Comparison of ENCODE assay signal across 12 cellular contexts in genomic region chr9:104075801-104076753, GRCh38. TPM values are rescaled to one million over a fixed set of nuclear protein-coding genes. Genes with fewer than 3 reads are reported as not detected.
DNase-seq lines count a peak whose midpoint lies in the region; ATAC-seq, FAIRE-seq and TF ChIP-seq lines count a peak whose summit lies in the region.
"Had no signal": no experiment of that assay in that cellular context is flagged by ENCODE, and none has a peak within 500 bp of the region (broad histone marks: within the 10 kb centered on the region; RNA-seq: fewer than 3 reads in every experiment).

No MANE protein-coding gene starts in this region.

- H3K27me3 ChIP-seq in GM23248 (replicated peaks; ENCODE audit: insufficient read depth) (no peaks in the 10 kb centered on the region), SJSA1 (replicated peaks) (no peaks in the 10 kb centered on the region), neuronal stem cell (ENCODE audit: control insufficient read depth in 3 of 3, insufficient read depth in 3 of 3, low read depth in 1 of 3, low read length in 3 of 3) (no peaks in the 10 kb centered on the region)

- H3K4me1 ChIP-seq in GM23248 (ENCODE audit: insufficient read depth) (peaks cover 39% of the 10 kb centered on the region), SJSA1 (replicated peaks) (peaks cover 26% of the 10 kb centered on the region), neuronal stem cell (ENCODE audit: control insufficient read depth in 2 of 2, insufficient read depth in 1 of 2, low read depth in 1 of 2, low read length in 2 of 2) (no peaks in the 10 kb centered on the region)

- H3F3A ChIP-seq in GM23248 (ENCODE audit: insufficient read depth): peaks cover 30% of the 10 kb centered on the region

- TF ChIP-seq CTCF in fibroblast of mammary gland (conservative IDR thresholded peaks at IDR 0.05; ENCODE audit: control insufficient read depth, insufficient read depth, low read depth, low read length): peak; percentile 13

- H4K8ac ChIP-seq in neuronal stem cell (ENCODE audit: low read depth, low read length): no peak overlapping the region

- in situ Hi-C loops in GM23248 (cut with MboI): no loop called here

- H2BK5ac ChIP-seq in neuronal stem cell (ENCODE audit: low read length): no peak overlapping the region

- H2BK12ac ChIP-seq in neuronal stem cell (ENCODE audit: low read length): no peak overlapping the region

- no peak overlapping the region for H3K23ac ChIP-seq in neuronal stem cell (ENCODE audit: low read depth, low read length, poor library complexity)

- no peak for FAIRE-seq in frontal cortex (lab: Jason Lieb, UNC)

- peak overlapping the region; percentile 36 for H3K4me3 ChIP-seq in GM23248
- no peak overlapping the region for H3K4me3 ChIP-seq in SJSA1
- no peak overlapping the region for H3K4me3 ChIP-seq in fibroblast of mammary gland (ENCODE audit: control insufficient read depth, low read depth, low read length)
- H3K4me3 ChIP-seq in skeletal muscle cell (ENCODE audit: low read depth, low read length): no peak overlapping the region
- no peak overlapping the region for H3K4me3 ChIP-seq in neuronal stem cell (ENCODE audit: low read length in 2 of 2)

- no peak overlapping the region for H4K91ac ChIP-seq in neuronal stem cell (ENCODE audit: low read depth, low read length, poor library complexity)

- H3K36me3 ChIP-seq in GM23248 (ENCODE audit: low read depth) (no peaks in the 10 kb centered on the region), SJSA1 (no peaks in the 10 kb centered on the region), neuronal stem cell (replicated peaks in 1 of 2; ENCODE audit: control insufficient read depth in 2 of 2, insufficient read depth in 2 of 2, low read length in 2 of 2) (no peaks in the 10 kb centered on the region)

- no peak overlapping the region for H2BK120ac ChIP-seq in neuronal stem cell (ENCODE audit: low read depth, low read length)

- DNase-seq in GM23248: peak; percentile 76
- peak in 1 of 2 experiments; percentile 37 for DNase-seq in SJSA1 (ENCODE audit: low read depth in 1 of 2, low spot score in 2 of 2)
- peak; percentile 87 for DNase-seq in fibroblast of mammary gland (ENCODE audit: low read depth)
- DNase-seq in skeletal muscle cell (ENCODE audit: low read depth): peak; percentile 89
- DNase-seq in neuronal stem cell (ENCODE audit: low spot score): no peak
- no peak for DNase-seq in frontal cortex (ENCODE audit: low spot score in 2 of 2)
- no peak for DNase-seq in NCI-H526 treated with DMSO at 0.1 percent for 48 hours (lab: John Stamatoyannopoulos, UW)
- DNase-seq: activated CD4-positive, alpha-beta T cell treated with anti-CD3 and anti-CD28 coated beads, Interleukin-2, amount 50 U/mL, for 4 hours; effector memory CD8-positive, alpha-beta T cell; NCI-H524 treated with DMSO at 0.1 percent for 48 hours; stimulated activated naive B cell treated with anti-CD40 and anti-IgM and Interleukin-4, amounts not matched to agents 10 μg/mL and 1 μg/mL and 100 μg/mL, for 72 hours had no signal

- H3K27ac ChIP-seq in GM23248 (peak overlapping the region; percentile 73), SJSA1 (0 out of 2 replicates have a peak overlapping the region, but pooled peaks have one; percentile 10), neuronal stem cell (replicated peaks; ENCODE audit: low read length) (no peak overlapping the region)

- no peaks in the 10 kb centered on the region for H3K79me1 ChIP-seq in neuronal stem cell (ENCODE audit: low read depth, low read length)

- peak overlapping the region; percentile 49 for H3K9ac ChIP-seq in GM23248
- H3K9ac ChIP-seq in neuronal stem cell (ENCODE audit: low read depth, low read length, poor library complexity): no peak overlapping the region

- WGBS in GM23248 (ENCODE audit: low coverage in 1 of 2, low lambda C conversion rate in 2 of 2, missing lambda C conversion rate in 2 of 2), 2 experiments: 69 to 87% methylated on average over 2 of the region's 2 CpGs
- WGBS in neuronal stem cell (ENCODE audit: extremely low coverage in 2 of 2, insufficient read length in 2 of 2, insufficient replicate concordance in 1 of 2), 2 donors: no CpG with 5 or more reads among the region's 2 CpGs

- peak overlapping the region; percentile 51 for H3K4me2 ChIP-seq in GM23248 (ENCODE audit: unreplicated experiment)
- no peak overlapping the region for H3K4me2 ChIP-seq in neuronal stem cell (ENCODE audit: insufficient read depth, low read length, poor library complexity, severe bottlenecking)

- no peak overlapping the region for H3K14ac ChIP-seq in neuronal stem cell (ENCODE audit: low read length)

- H3K4ac ChIP-seq in neuronal stem cell (ENCODE audit: low read length): no peak overlapping the region

- H2BK15ac ChIP-seq in neuronal stem cell (ENCODE audit: low read length): no peak overlapping the region

- H3K18ac ChIP-seq in neuronal stem cell (ENCODE audit: low read length): no peak overlapping the region

- no peak overlapping the region; the same call in 1 of the 2 replicates for H2AFZ ChIP-seq in GM23248
- no peak overlapping the region for H2AFZ ChIP-seq in neuronal stem cell (ENCODE audit: low read length)

- H3K9me3 ChIP-seq in GM23248 (ENCODE audit: low read depth) (no peaks in the 10 kb centered on the region), SJSA1 (replicated peaks) (peaks cover 2% of the 10 kb centered on the region; the same call in 1 of the 2 replicates), neuronal stem cell (replicated peaks in 1 of 2; ENCODE audit: control insufficient read depth in 2 of 2, insufficient read depth in 1 of 2, low read depth in 1 of 2, low read length in 2 of 2) (peaks cover 0 to 9% of the 10 kb centered on the region in 2 donors)

- ATAC-seq in esophagus mucosa: no peak
- ATAC-seq: effector memory CD8-positive, alpha-beta T cell; stimulated activated naive B cell treated with anti-CD40 and anti-IgM and Interleukin-4, amounts not matched to agents 10 μg/mL and 1 μg/mL and 100 μg/mL, for 72 hours had no signal

- H2AK5ac ChIP-seq in neuronal stem cell (ENCODE audit: low read depth, low read length): no peak overlapping the region

- H3K9me2 ChIP-seq in GM23248 (ENCODE audit: insufficient read depth): no peaks in the 10 kb centered on the region

- H3K79me2 ChIP-seq in GM23248 (ENCODE audit: insufficient read depth): no peaks in the 10 kb centered on the region

- no peaks in the 10 kb centered on the region for H4K20me1 ChIP-seq in GM23248 (ENCODE audit: insufficient read depth)

RNA-seq across cellular contexts. Expression of gene SMC2, which starts 18.0 kb away (rescaled TPM):
- 13.4 and 15.8 TPM in 2 replicates for total RNA-seq in GM23248 (2014; rRNA removed; shearing (Covaris generic))
- 26.9 and 27.9 TPM in 2 replicates for polyA plus RNA-seq in GM23248 (2016; fragmentation: Nextera tagmentation; extraction: Ambion mirVana)
- 42.5 and 43.3 TPM in 2 replicates for total RNA-seq in SJSA1 (2014; rRNA removed; shearing (Covaris generic))
- polyA plus RNA-seq in neuronal stem cell (2013, experiment 1 of 2): 36.4 TPM
- polyA plus RNA-seq in neuronal stem cell (2013, experiment 2 of 2): 37.1 TPM
- 26.1 TPM for total RNA-seq in frontal cortex
- 16.0 TPM for total RNA-seq in esophagus mucosa

Comparison
In these comparisons a context has a peak if more than half of its experiments do, and no peak if none do; other contexts are left out.
1. DNase-seq: peak in GM23248 (single experiment), fibroblast of mammary gland (single experiment) and skeletal muscle cell (single experiment); none in neuronal stem cell (single experiment), frontal cortex (0 of 2) and NCI-H526 treated with DMSO at 0.1 percent for 48 hours (single experiment).